In genomic region chr21:38820471-38821239, GRCh38 we compare ENCODE assay signal across 13 cellular contexts. TPM values are rescaled to one million over a fixed set of nuclear protein-coding genes. Genes with fewer than 3 reads are reported as not detected.
A peak's percentile ranks its signal among the peaks of the same experiment; 100 is the strongest.
DNase-seq lines count a peak whose midpoint lies in the region; ATAC-seq and TF ChIP-seq lines count a peak whose summit lies in the region.
"Had no signal": no experiment of that assay in that cellular context is flagged by ENCODE, and none has a peak within 500 bp of the region (broad histone marks: within the 10 kb centered on the region; RNA-seq: fewer than 3 reads in every experiment).

No MANE protein-coding gene starts in this region.

- peaks cover 95% of the 10 kb centered on the region for H3K36me3 ChIP-seq in SJSA1
- peaks cover 89% of the 10 kb centered on the region for H3K36me3 ChIP-seq in right atrium auricular region
- peaks cover 16 to 91% of the 10 kb centered on the region in 2 donors for H3K36me3 ChIP-seq in psoas muscle (ENCODE audit: insufficient read depth in 1 of 2, low read depth in 1 of 2)
- peaks cover 59% of the 10 kb centered on the region for H3K36me3 ChIP-seq in H7 (replicated peaks; ENCODE audit: control insufficient read depth, insufficient read depth, low read length)

- no peaks in the 10 kb centered on the region for H3K9me3 ChIP-seq in SJSA1 (replicated peaks)
- no peaks in the 10 kb centered on the region for H3K9me3 ChIP-seq in right atrium auricular region
- H3K9me3 ChIP-seq in psoas muscle: no peaks in the 10 kb centered on the region

- TF ChIP-seq CTCF in right atrium auricular region (IDR thresholded peaks at IDR 0.05) (no peak), psoas muscle (IDR thresholded peaks at IDR 0.05) (no peak)

- no peak overlapping the region for H3K4me3 ChIP-seq in SJSA1
- no peak overlapping the region for H3K4me3 ChIP-seq in right atrium auricular region
- no peak overlapping the region for H3K4me3 ChIP-seq in psoas muscle
- H3K4me3 ChIP-seq in H7 (ENCODE audit: insufficient read depth, low read depth, low read length): no peak overlapping the region

- H3K4me1 ChIP-seq in SJSA1 (replicated peaks) (peaks cover 79% of the 10 kb centered on the region), right atrium auricular region (peaks cover 0 to 25% of the 10 kb centered on the region in 2 donors), psoas muscle (peaks cover 38% of the 10 kb centered on the region)

- H3K27ac ChIP-seq in SJSA1 (peak overlapping the region; percentile 63), right atrium auricular region (peak overlapping the region; percentile 40 to 57), psoas muscle (peak overlapping the region; percentile 82)
- H3K27ac ChIP-seq: C4-2B had no signal

- DNase-seq in COLO668 (lab: John Stamatoyannopoulos, UW; ENCODE audit: unreplicated experiment) (peak; percentile 21), SJSA1 (ENCODE audit: low read depth in 1 of 2, low spot score in 2 of 2) (no peak), right atrium auricular region (ENCODE audit: low spot score) (no peak), psoas muscle (peak; percentile 64 to 80), H7 (no peak), GOT3 (lab: John Stamatoyannopoulos, UW) (no peak), activated T-cell treated with anti-CD3 and anti-CD28 coated beads for 4 hours (no peak)
- DNase-seq: midbrain; NCI-H1436; OCI-M1; stimulated activated CD4-positive, alpha-beta T cell treated with anti-CD3 and anti-CD28 coated beads, Interleukin-12 subunit alpha, Interleukin-12 subunit beta, amount 100 ng/mL, for 4 hours had no signal

- 68 to 71% (median 69%) methylated on average over 18 of the region's 18 CpGs for WGBS in psoas muscle, 3 donors

- intact Hi-C loops in psoas muscle (cut with DNase I): loop anchor here (5.0 kb wide), 1 partner anchor 82 kb away; no protein-coding TSS in a partner anchor

- H3K27me3 ChIP-seq in SJSA1 (replicated peaks) (no peaks in the 10 kb centered on the region), right atrium auricular region (no peaks in the 10 kb centered on the region), psoas muscle (ENCODE audit: insufficient read depth in 3 of 3, low read length in 2 of 3) (no peaks in the 10 kb centered on the region), H7 (ENCODE audit: control insufficient read depth, insufficient read depth, low read length) (no peaks in the 10 kb centered on the region)

- ATAC-seq in psoas muscle: peak; percentile 55 to 84 (median 78)
- ATAC-seq in GM19328 (IDR thresholded peaks at IDR 0.05; ENCODE audit: unreplicated experiment): no peak

RNA-seq across cellular contexts. Expression of gene ETS2, which starts 14.9 kb away (rescaled TPM):
- 44.4 and 48.2 TPM in 2 replicates for total RNA-seq in SJSA1 (2014; rRNA removed; shearing (Covaris generic))
- total RNA-seq in right atrium auricular region: 10 to 100 TPM; 31.4 to 37.2 TPM
- total RNA-seq in psoas muscle: 100 to 1,000 TPM in 1 of 4 donors, 10 to 100 TPM in 3; 37.0 to 494 (median 96.6) TPM
- polyA plus RNA-seq in psoas muscle: 100 to 1,000 TPM in 1 of 3 donors, 10 to 100 TPM in 2; 43.4 to 115 (median 57.8) TPM
- total RNA-seq in H7 (2014; rRNA removed; shearing (Covaris generic)): 47.9 and 52.2 TPM in 2 replicates

Comparison
In these comparisons a context has a peak if more than half of its experiments do, and no peak if none do; other contexts are left out.
1. DNase-seq: peak in COLO668 (single experiment) and psoas muscle (2 of 2); none in SJSA1 (0 of 2), right atrium auricular region (single experiment), H7 (single experiment), GOT3 (single experiment) and activated T-cell treated with anti-CD3 and anti-CD28 coated beads for 4 hours (single experiment).
2. Peak in every context shown above with its lines, with median percentiles within 50 percentile points of each other: H3K27ac ChIP-seq.